Comparison of ENCODE assay signal across 1 cellular context in the genomic region with DNA sequence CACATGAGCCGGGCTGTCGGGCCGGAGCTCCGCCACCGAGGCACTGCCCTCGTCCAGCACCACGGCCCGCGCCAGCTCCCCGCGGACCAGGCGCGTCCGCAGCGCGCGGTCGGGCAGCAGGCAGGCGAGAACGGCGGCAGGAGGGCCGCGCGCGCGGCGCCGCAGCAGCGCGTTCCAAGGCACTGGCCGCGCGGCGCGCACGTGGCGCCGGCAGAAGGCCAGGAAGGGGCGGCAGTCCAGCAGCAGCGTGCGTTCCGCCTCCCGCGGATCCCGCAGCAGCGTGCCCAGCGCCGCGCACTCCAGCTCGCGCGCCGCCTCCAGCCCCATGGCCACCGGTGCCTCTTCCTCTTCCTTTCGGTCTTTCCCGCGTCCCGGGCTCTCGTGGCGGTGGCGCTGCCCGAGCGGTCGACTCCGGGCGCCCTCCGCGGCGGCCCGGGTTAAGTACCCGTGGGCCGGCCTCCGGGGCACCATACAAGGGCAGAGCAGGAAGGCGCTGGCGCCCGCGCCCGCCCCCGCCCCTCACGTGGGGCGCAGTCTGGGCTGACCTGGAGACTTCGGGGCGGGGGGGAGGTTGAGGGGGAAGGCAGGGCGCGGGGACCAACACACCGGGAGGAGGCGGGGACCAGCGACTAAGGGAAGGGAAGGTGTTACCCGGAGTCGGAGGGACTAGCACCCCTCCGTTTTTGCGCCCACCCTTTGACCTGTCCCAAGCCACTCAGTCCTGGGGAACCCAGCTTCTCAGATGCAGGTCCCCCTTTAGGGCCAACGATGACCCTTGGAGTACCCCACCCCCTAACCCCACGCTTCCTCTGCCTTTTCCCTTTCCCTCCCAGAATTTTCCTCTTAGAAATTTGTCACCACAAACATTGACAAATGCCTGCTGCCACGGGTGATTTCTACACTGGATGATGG.
TF ChIP-seq lines count a peak whose summit lies in the region.

A gene with protein sequence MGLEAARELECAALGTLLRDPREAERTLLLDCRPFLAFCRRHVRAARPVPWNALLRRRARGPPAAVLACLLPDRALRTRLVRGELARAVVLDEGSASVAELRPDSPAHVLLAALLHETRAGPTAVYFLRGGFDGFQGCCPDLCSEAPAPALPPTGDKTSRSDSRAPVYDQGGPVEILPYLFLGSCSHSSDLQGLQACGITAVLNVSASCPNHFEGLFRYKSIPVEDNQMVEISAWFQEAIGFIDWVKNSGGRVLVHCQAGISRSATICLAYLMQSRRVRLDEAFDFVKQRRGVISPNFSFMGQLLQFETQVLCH (minus strand): TSS at position 413 of the 912 bp plus-strand sequence. CDS start 86 bp downstream, at position 327.

TF ChIP-seq in GM12878, 131 proteins besides CTCF, POLR2A, EP300 and RAD21 (continued from another document and continues in another):
- TF ChIP-seq, protein P1, sequence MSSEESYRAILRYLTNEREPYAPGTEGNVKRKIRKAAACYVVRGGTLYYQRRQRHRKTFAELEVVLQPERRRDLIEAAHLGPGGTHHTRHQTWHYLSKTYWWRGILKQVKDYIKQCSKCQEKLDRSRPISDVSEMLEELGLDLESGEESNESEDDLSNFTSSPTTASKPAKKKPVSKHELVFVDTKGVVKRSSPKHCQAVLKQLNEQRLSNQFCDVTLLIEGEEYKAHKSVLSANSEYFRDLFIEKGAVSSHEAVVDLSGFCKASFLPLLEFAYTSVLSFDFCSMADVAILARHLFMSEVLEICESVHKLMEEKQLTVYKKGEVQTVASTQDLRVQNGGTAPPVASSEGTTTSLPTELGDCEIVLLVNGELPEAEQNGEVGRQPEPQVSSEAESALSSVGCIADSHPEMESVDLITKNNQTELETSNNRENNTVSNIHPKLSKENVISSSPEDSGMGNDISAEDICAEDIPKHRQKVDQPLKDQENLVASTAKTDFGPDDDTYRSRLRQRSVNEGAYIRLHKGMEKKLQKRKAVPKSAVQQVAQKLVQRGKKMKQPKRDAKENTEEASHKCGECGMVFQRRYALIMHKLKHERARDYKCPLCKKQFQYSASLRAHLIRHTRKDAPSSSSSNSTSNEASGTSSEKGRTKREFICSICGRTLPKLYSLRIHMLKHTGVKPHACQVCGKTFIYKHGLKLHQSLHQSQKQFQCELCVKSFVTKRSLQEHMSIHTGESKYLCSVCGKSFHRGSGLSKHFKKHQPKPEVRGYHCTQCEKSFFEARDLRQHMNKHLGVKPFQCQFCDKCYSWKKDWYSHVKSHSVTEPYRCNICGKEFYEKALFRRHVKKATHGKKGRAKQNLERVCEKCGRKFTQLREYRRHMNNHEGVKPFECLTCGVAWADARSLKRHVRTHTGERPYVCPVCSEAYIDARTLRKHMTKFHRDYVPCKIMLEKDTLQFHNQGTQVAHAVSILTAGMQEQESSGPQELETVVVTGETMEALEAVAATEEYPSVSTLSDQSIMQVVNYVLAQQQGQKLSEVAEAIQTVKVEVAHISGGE (CRISPR knock-in tag; IDR thresholded peaks at IDR 0.05) = peak; percentile 65
- TF ChIP-seq POLR2AphosphoS5 (IDR thresholded peaks at IDR 0.05; ENCODE audit: low read length) (peak; percentile 99), TARDBP (IDR thresholded peaks at IDR 0.05; ENCODE audit: borderline replicate concordance) (peak; percentile 74; the same call in 1 of the 2 replicates), NR2C1 (IDR thresholded peaks at IDR 0.05) (peak; percentile 27; the same call in 1 of the 2 replicates), NFIC (IDR thresholded peaks at IDR 0.05; ENCODE audit: low read depth, low read length) (no peak), ZNF217 (IDR thresholded peaks at IDR 0.05) (peak; percentile 73), KAT2A (conservative IDR thresholded peaks at IDR 0.05; ENCODE audit: control insufficient read depth, low read depth, low read length) (no peak), USF2 (IDR thresholded peaks at IDR 0.05; ENCODE audit: borderline replicate concordance, low read depth, low read length) (peak; percentile 57), SMC3 (IDR thresholded peaks at IDR 0.05; ENCODE audit: borderline replicate concordance, low read length) (no peak), HDGF (IDR thresholded peaks at IDR 0.05) (peak; percentile 89), BHLHE40 (IDR thresholded peaks at IDR 0.05; ENCODE audit: borderline replicate concordance in 1 of 2, low read depth in 2 of 2, low read length in 1 of 2) (peak; percentile 91 to 95), BCL3 (IDR thresholded peaks at IDR 0.05; ENCODE audit: borderline replicate concordance, insufficient read depth, low read depth, low read length, poor library complexity, severe bottlenecking) (peak; percentile 82), SMARCA5 (IDR thresholded peaks at IDR 0.05) (peak; percentile 86), SP1 (IDR thresholded peaks at IDR 0.05; ENCODE audit: low read depth, low read length) (peak; percentile 35), WRNIP1 (IDR thresholded peaks at IDR 0.05; ENCODE audit: borderline replicate concordance, low read depth, low read length) (0 out of 2 replicates have a peak, but pooled peaks have one; percentile 49), SUPT20H (IDR thresholded peaks at IDR 0.05; ENCODE audit: borderline replicate concordance, control insufficient read depth, low read depth, low read length) (no peak), ZZZ3 (IDR thresholded peaks at IDR 0.05; ENCODE audit: control insufficient read depth, insufficient read length, low read depth) (no peak), NBN (IDR thresholded peaks at IDR 0.05) (peak; percentile 15; the same call in 1 of the 2 replicates), MXI1 (IDR thresholded peaks at IDR 0.05; ENCODE audit: low read depth, low read length) (peak; percentile 98), BRCA1 (IDR thresholded peaks at IDR 0.05; ENCODE audit: low read depth, low read length) (no peak; the same call in 1 of the 2 replicates), CREM (IDR thresholded peaks at IDR 0.05; ENCODE audit: low read depth) (peak; percentile 44), MYC (IDR thresholded peaks at IDR 0.05; ENCODE audit: insufficient read depth, insufficient read length, insufficient replicate concordance, low read length, severe bottlenecking) (peak; percentile 96), SRF (IDR thresholded peaks at IDR 0.05; ENCODE audit: low read depth in 2 of 2, low read length in 2 of 2) (peak in 1 of 2 experiments; percentile 99; a peak in 2 of 4 replicates), SIX5 (IDR thresholded peaks at IDR 0.05; ENCODE audit: low read depth, low read length, severe bottlenecking) (no peak), LARP7 (IDR thresholded peaks at IDR 0.05) (peak; percentile 100), CBFB (IDR thresholded peaks at IDR 0.05; ENCODE audit: low read depth) (peak; percentile 94), IKZF1 (conservative IDR thresholded peaks at IDR 0.05) (peak; percentile 91), ZBED1 (IDR thresholded peaks at IDR 0.05; ENCODE audit: borderline replicate concordance) (peak; percentile 92), RELA (IDR thresholded peaks at IDR 0.05; ENCODE audit: borderline replicate concordance, partially characterized antibody) (peak; percentile 5), ZNF384 (IDR thresholded peaks at IDR 0.05; ENCODE audit: borderline replicate concordance, low read depth, low read length) (no peak), BACH1 (IDR thresholded peaks at IDR 0.05; ENCODE audit: borderline replicate concordance) (peak; percentile 97), HCFC1 (IDR thresholded peaks at IDR 0.05; ENCODE audit: low read length) (peak; percentile 43), ASH2L (IDR thresholded peaks at IDR 0.05; ENCODE audit: borderline replicate concordance, low read depth) (no peak; the same call in 1 of the 2 replicates), CREB1 (IDR thresholded peaks at IDR 0.05; ENCODE audit: low read depth) (no peak), STAT3 (IDR thresholded peaks at IDR 0.05; ENCODE audit: low read depth, low read length) (no peak), CHD1 (IDR thresholded peaks at IDR 0.05; ENCODE audit: low read depth, low read length) (peak; percentile 94), EGR1 (IDR thresholded peaks at IDR 0.05; ENCODE audit: borderline replicate concordance in 1 of 2, low read depth in 2 of 2, low read length in 2 of 2) (peak in 1 of 2 experiments; percentile 96; a peak in 2 of 3 replicates), MTA2 (IDR thresholded peaks at IDR 0.05; ENCODE audit: low read depth) (no peak), IRF5 (IDR thresholded peaks at IDR 0.05; ENCODE audit: borderline replicate concordance) (no peak), MLLT1 (IDR thresholded peaks at IDR 0.05) (peak; percentile 59; the same call in 1 of the 2 replicates)
- TF ChIP-seq, protein P2, sequence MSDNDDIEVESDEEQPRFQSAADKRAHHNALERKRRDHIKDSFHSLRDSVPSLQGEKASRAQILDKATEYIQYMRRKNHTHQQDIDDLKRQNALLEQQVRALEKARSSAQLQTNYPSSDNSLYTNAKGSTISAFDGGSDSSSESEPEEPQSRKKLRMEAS (IDR thresholded peaks at IDR 0.05; ENCODE audit: low read depth, low read length) = peak; percentile 81; the same call in 1 of the 2 replicates
- TF ChIP-seq, protein P3, sequence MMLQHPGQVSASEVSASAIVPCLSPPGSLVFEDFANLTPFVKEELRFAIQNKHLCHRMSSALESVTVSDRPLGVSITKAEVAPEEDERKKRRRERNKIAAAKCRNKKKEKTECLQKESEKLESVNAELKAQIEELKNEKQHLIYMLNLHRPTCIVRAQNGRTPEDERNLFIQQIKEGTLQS (IDR thresholded peaks at IDR 0.05; ENCODE audit: borderline replicate concordance, extremely low read depth, low read depth, low read length) = peak; percentile 60; the same call in 1 of the 2 replicates
- TF ChIP-seq, protein P4, sequence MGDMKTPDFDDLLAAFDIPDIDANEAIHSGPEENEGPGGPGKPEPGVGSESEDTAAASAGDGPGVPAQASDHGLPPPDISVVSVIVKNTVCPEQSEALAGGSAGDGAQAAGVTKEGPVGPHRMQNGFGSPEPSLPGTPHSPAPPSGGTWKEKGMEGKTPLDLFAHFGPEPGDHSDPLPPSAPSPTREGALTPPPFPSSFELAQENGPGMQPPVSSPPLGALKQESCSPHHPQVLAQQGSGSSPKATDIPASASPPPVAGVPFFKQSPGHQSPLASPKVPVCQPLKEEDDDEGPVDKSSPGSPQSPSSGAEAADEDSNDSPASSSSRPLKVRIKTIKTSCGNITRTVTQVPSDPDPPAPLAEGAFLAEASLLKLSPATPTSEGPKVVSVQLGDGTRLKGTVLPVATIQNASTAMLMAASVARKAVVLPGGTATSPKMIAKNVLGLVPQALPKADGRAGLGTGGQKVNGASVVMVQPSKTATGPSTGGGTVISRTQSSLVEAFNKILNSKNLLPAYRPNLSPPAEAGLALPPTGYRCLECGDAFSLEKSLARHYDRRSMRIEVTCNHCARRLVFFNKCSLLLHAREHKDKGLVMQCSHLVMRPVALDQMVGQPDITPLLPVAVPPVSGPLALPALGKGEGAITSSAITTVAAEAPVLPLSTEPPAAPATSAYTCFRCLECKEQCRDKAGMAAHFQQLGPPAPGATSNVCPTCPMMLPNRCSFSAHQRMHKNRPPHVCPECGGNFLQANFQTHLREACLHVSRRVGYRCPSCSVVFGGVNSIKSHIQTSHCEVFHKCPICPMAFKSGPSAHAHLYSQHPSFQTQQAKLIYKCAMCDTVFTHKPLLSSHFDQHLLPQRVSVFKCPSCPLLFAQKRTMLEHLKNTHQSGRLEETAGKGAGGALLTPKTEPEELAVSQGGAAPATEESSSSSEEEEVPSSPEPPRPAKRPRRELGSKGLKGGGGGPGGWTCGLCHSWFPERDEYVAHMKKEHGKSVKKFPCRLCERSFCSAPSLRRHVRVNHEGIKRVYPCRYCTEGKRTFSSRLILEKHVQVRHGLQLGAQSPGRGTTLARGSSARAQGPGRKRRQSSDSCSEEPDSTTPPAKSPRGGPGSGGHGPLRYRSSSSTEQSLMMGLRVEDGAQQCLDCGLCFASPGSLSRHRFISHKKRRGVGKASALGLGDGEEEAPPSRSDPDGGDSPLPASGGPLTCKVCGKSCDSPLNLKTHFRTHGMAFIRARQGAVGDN (IDR thresholded peaks at IDR 0.05) = peak; percentile 99
